ENCODE assay signal across 11 cellular contexts in the genomic region with DNA sequence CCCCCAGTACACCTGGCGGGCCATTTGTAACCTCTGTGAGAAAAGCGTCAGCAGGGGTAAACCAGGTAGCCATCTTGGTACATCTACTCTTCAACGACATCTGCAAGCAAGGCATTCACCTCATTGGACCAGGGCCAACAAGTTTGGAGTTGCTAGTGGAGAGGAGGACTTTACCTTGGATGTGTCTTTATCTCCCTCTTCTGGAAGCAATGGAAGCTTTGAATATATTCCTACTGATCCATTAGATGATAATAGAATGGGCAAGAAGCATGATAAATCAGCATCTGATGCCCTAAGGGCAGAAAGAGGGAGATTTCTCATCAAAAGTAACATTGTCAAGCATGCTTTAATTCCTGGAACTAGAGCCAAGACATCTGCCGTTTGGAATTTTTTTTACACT. TPM values are rescaled to one million over a fixed set of nuclear protein-coding genes. Genes with fewer than 3 reads are reported as not detected.
DNase-seq lines count a peak whose midpoint lies in the region; ATAC-seq and TF ChIP-seq lines count a peak whose summit lies in the region.
"Had no signal": no experiment of that assay in that cellular context is flagged by ENCODE, and none has a peak within 500 bp of the region (broad histone marks: within the 10 kb centered on the region; RNA-seq: fewer than 3 reads in every experiment).

No MANE protein-coding gene starts in this region.

- no peaks in the 10 kb centered on the region for H3K27me3 ChIP-seq in sigmoid colon
- H3K27me3 ChIP-seq: adrenal gland, vagina had no signal

- H3K36me3 ChIP-seq in sigmoid colon, result peaks cover 0 to 16% (median 0%) of the 10 kb centered on the region in 4 donors
- H3K36me3 ChIP-seq: vagina had no signal

- DNase-seq in NCI-H526 (lab: John Stamatoyannopoulos, UW) (peak; percentile 1 to 23), NCI-H526 treated with DMSO at 0.1 percent for 48 hours (lab: John Stamatoyannopoulos, UW) (no peak), M059J (ENCODE audit: low read depth) (peak; percentile 58), dermis blood vessel endothelial cell (peak; percentile 16), sigmoid colon (peak; percentile 69), NCI-H748 treated with DMSO at 0.1 percent for 48 hours (lab: John Stamatoyannopoulos, UW) (no peak)
- DNase-seq: lower lobe of right lung had no signal

- 77 to 82% methylated on average over 4 of the region's 4 CpGs for WGBS in sigmoid colon, 2 donors

- no peak overlapping the region for H3K4me3 ChIP-seq in sigmoid colon
- H3K4me3 ChIP-seq: lower lobe of right lung had no signal

- TF ChIP-seq CTCF in sigmoid colon (IDR thresholded peaks at IDR 0.05), result no peak

- H3K4me1 ChIP-seq in sigmoid colon, result peaks cover 0 to 65% (median 58%) of the 10 kb centered on the region in 4 donors

- no peak for TF ChIP-seq EP300 in sigmoid colon (IDR thresholded peaks at IDR 0.05)

- ATAC-seq in GM21423 (IDR thresholded peaks at IDR 0.05; ENCODE audit: unreplicated experiment) (no peak), GM21390 (IDR thresholded peaks at IDR 0.05; ENCODE audit: unreplicated experiment) (no peak)
- ATAC-seq: lower lobe of right lung had no signal

- peak overlapping the region in 2 of 4 donors; percentile 96 to 99 for H3K27ac ChIP-seq in sigmoid colon
- H3K27ac ChIP-seq: lower lobe of right lung had no signal

- no peaks in the 10 kb centered on the region for H3K9me3 ChIP-seq in sigmoid colon
- H3K9me3 ChIP-seq: adrenal gland, lower lobe of right lung, vagina had no signal

- no peak for TF ChIP-seq POLR2A in sigmoid colon (IDR thresholded peaks at IDR 0.05)

- intact Hi-C loops in sigmoid colon (cut with DNase I), result loop anchor here (5.0 to 10.0 kb wide), 4 partner anchors 61 to 296 kb away; no protein-coding TSS in a partner anchor

RNA-seq across cellular contexts. Expression of a gene that starts 2.5 kb away (rescaled TPM):
- 6.4 and 7.4 TPM in 2 replicates for total RNA-seq in M059J (2014; rRNA removed; shearing (Covaris generic))
- total RNA-seq in dermis blood vessel endothelial cell, result 10.0 and 21.8 TPM in 2 replicates
- 10 to 100 TPM; 11.0 to 21.4 (median 19.6) TPM for total RNA-seq in sigmoid colon
- polyA plus RNA-seq in sigmoid colon, result 1 to 10 TPM in 2 of 3 donors, under 1 TPM in 1; 0.60 to 4.0 (median 1.6) TPM

RNA-seq across cellular contexts. Expression of a gene that starts 2.5 kb away (rescaled TPM):
- 81.1 and 108 TPM in 2 replicates for total RNA-seq in M059J (2014; rRNA removed; shearing (Covaris generic))
- total RNA-seq in dermis blood vessel endothelial cell, result 122 and 144 TPM in 2 replicates
- total RNA-seq in sigmoid colon, result 100 to 1,000 TPM in 1 of 4 donors, 10 to 100 TPM in 3; 84.9 to 111 (median 88.6) TPM
- polyA plus RNA-seq in sigmoid colon, result 10 to 100 TPM; 17.8 to 44.3 (median 19.2) TPM

RNA-seq across cellular contexts. Expression of a gene that starts 33.0 kb away (rescaled TPM):
- total RNA-seq in M059J (2014; rRNA removed; shearing (Covaris generic)), result not detected in 2 replicates
- total RNA-seq in dermis blood vessel endothelial cell (0.19 TPM in 1 of 2 replicates, not detected in the other), sigmoid colon (1 to 10 TPM in 1 of 4 donors, under 1 TPM in 1, not detected in 2; 0.83 to 1.1 TPM)
- 1 to 10 TPM in 1 of 3 donors, under 1 TPM in 1, not detected in 1; 0.60 to 3.6 TPM for polyA plus RNA-seq in sigmoid colon

Comparison
In these comparisons a context has a peak if more than half of its experiments do, and no peak if none do; other contexts are left out.
1. DNase-seq: peak in NCI-H526 (2 of 2), M059J (single experiment), dermis blood vessel endothelial cell (single experiment) and sigmoid colon (single experiment); none in NCI-H526 treated with DMSO at 0.1 percent for 48 hours (single experiment) and NCI-H748 treated with DMSO at 0.1 percent for 48 hours (single experiment).